In the genomic region with DNA sequence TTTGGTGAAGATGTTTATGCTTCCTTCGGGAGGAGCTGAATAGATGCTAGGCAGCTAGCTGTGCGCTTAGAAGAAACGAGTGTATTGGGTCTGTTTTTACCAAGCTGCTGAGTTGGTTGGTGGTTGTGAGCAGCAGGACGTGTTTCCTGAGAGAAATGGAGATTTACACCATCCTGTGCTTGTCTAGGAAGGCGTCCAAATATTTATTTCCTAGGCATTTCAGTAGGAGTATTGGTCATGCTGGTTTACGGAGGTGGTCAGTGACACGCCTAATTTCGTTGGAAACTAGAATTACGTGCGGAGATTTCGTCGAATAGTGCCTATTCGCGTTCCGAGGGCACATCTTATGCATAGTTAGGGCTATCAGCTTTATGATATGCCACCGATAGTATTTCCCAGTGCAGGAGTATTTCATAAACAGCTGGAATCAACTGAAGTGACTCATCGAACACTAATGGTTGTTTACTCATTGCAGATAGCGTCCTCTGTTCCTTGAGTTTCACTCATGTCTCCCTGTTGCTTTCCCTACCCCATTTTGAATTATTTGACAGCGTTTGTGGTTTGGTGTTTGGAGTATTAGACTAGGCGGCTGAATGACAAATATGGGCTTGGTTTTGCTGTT, we compare ENCODE assay signal across 8 cellular contexts. TPM values are rescaled to one million over a fixed set of nuclear protein-coding genes. Genes with fewer than 3 reads are reported as not detected.
A peak's percentile ranks its signal among the peaks of the same experiment; 100 is the strongest.
DNase-seq lines count a peak whose midpoint lies in the region; ATAC-seq and TF ChIP-seq lines count a peak whose summit lies in the region.

No MANE protein-coding gene starts in this region.

- H3K27ac Mint-ChIP-seq in MCF 10A (ENCODE audit: low read depth, unreplicated experiment): peak overlapping the region; percentile 100

- H3K9me3 ChIP-seq in heart left ventricle: no peaks in the 10 kb centered on the region
- H3K9me3 ChIP-seq in stomach: no peaks in the 10 kb centered on the region

- peaks cover 15% of the 10 kb centered on the region for H3K36me3 Mint-ChIP-seq in MCF 10A (ENCODE audit: insufficient read depth, unreplicated experiment)

- no TSS peak for BruUV-seq in MCF 10A (replicated peaks; lab: Mats Ljungman, UMichigan)

- no peaks in the 10 kb centered on the region for H3K9me3 Mint-ChIP-seq in MCF 10A (ENCODE audit: unreplicated experiment)

- TF ChIP-seq POLR2A in heart left ventricle (IDR thresholded peaks at IDR 0.05): no peak
- TF ChIP-seq POLR2A in stomach (IDR thresholded peaks at IDR 0.05): no peak

- intact Hi-C loops in heart left ventricle (cut with DNase I) (loop anchor here in 3 of 10 donors (5.0 to 10.0 kb wide), 3 partner anchors 56 to 176 kb away; a partner anchor contains a TSS), cardiac septum (cut with DNase I) (loop anchor here (10.0 kb wide), 1 partner anchor 156 kb away; a partner anchor contains a TSS), MCF 10A (cut with micrococcal nuclease) (loop anchor here (10.0 kb wide), 1 partner anchor 176 kb away; a partner anchor contains a TSS), stomach (cut with DNase I; ENCODE audit: low total_unique reads) (no loop called here)

- DNase-seq in heart left ventricle: no peak
- DNase-seq in cardiac septum (ENCODE audit: low spot score): no peak
- DNase-seq in NCI-H82 treated with DMSO at 0.1 percent for 48 hours (lab: John Stamatoyannopoulos, UW; ENCODE audit: unreplicated experiment): peak; percentile 8
- peak; percentile 76 for DNase-seq in MCF 10A (ENCODE audit: unreplicated experiment)
- no peak for DNase-seq in stomach
- no peak for DNase-seq in midbrain (lab: John Stamatoyannopoulos, UW)

- no peaks in the 10 kb centered on the region for H3K27me3 Mint-ChIP-seq in MCF 10A (ENCODE audit: insufficient read depth, unreplicated experiment)

- H3K36me3 ChIP-seq in heart left ventricle: peaks cover 0 to 15% (median 0%) of the 10 kb centered on the region in 9 donors
- H3K36me3 ChIP-seq in stomach: no peaks in the 10 kb centered on the region

- WGBS in heart left ventricle, 4 donors: 1 to 2% (median 2%) methylated on average over 20 of the region's 20 CpGs
- 0 to 1% (median 0%) methylated on average over 20 of the region's 20 CpGs for WGBS in stomach, 5 donors

- H3K4me1 Mint-ChIP-seq in MCF 10A (ENCODE audit: insufficient read depth, unreplicated experiment): peaks cover 14% of the 10 kb centered on the region

- TF ChIP-seq CTCF in heart left ventricle (IDR thresholded peaks at IDR 0.05): no peak
- TF ChIP-seq CTCF in MCF 10A (IDR thresholded peaks at IDR 0.05; ENCODE audit: unreplicated experiment): no peak
- no peak for TF ChIP-seq CTCF in stomach (IDR thresholded peaks at IDR 0.05)

- H3K4me1 ChIP-seq in heart left ventricle (peaks cover 2 to 50% (median 33%) of the 10 kb centered on the region in 12 donors), stomach (peaks cover 12 to 60% (median 45%) of the 10 kb centered on the region in 4 donors)

- POLR2A ChIA-PET in MCF 10A (lab: Yijun Ruan, JAX): interaction anchor here (0.6 to 3.6 kb wide), 24 partner anchors 8 to 648 kb away, joined by 3 to 38 read pairs (median 4); a partner anchor contains a TSS

- peak overlapping the region; percentile 94 for H3K4me3 Mint-ChIP-seq in MCF 10A (ENCODE audit: unreplicated experiment)

- H3K27me3 ChIP-seq in heart left ventricle (no peaks in the 10 kb centered on the region), layer of hippocampus (ENCODE audit: control insufficient read depth, insufficient read depth, low read length) (no peaks in the 10 kb centered on the region), stomach (no peaks in the 10 kb centered on the region)

- H3K27ac ChIP-seq in heart left ventricle (peak overlapping the region; percentile 83 to 99 (median 91)), layer of hippocampus (ENCODE audit: low read depth, low read length) (peak overlapping the region; percentile 93), stomach (peak overlapping the region; percentile 93 to 99 (median 95))

- H3K4me3 ChIP-seq in heart left ventricle (peak overlapping the region; percentile 53 to 94 (median 74)), stomach (peak overlapping the region; percentile 62 to 82 (median 73))

- CTCF ChIA-PET in MCF 10A (lab: Yijun Ruan, JAX): interaction anchor here (0.6 to 7.5 kb wide), 2 partner anchors 30 to 60 kb away, joined by 4 to 44 read pairs; no protein-coding TSS in a partner anchor

- ATAC-seq in heart left ventricle (peak in 3 of 4 donors; percentile 5 to 51 (median 14)), HG02885 (IDR thresholded peaks at IDR 0.05; ENCODE audit: poor library complexity, unreplicated experiment) (peak; percentile 24)

- TF ChIP-seq EP300 in stomach (IDR thresholded peaks at IDR 0.05): no peak

RNA-seq across cellular contexts. Expression of a gene that starts 0.8 kb away (rescaled TPM):
- 10 to 100 TPM; 10.5 to 36.2 (median 24.9) TPM for total RNA-seq in heart left ventricle
- 10 to 100 TPM; 12.1 to 15.0 TPM for polyA plus RNA-seq in heart left ventricle
- 23.1 TPM for total RNA-seq in cardiac septum
- total RNA-seq in MCF 10A (2022): 42.4 and 43.8 TPM in 2 replicates
- total RNA-seq in stomach: 10 to 100 TPM in 4 of 5 donors, 1 to 10 TPM in 1; 4.6 to 81.5 (median 37.5) TPM
- 10 to 100 TPM; 16.5 to 22.1 (median 21.5) TPM for polyA plus RNA-seq in stomach

Comparison
In these comparisons a context has a peak if more than half of its experiments do, and no peak if none do; other contexts are left out.
1. DNase-seq: peak in NCI-H82 treated with DMSO at 0.1 percent for 48 hours (single experiment) and MCF 10A (single experiment); none in heart left ventricle (0 of 5), cardiac septum (single experiment), stomach (single experiment) and midbrain (single experiment).
2. Peak in every context shown above with its lines, with median percentiles within 50 percentile points of each other: H3K27ac ChIP-seq.